Comparison of ENCODE assay signal across 1 cellular context in genomic region chrX:44675364-44676024, GRCh38.
TF ChIP-seq lines count a peak whose summit lies in the region.

No MANE protein-coding gene starts in this region.

TF ChIP-seq in HEK293, 187 proteins besides CTCF, POLR2A, EP300 and RAD21 (continued from another document):
- TF ChIP-seq ZNF280D (tag by site-specific recombination; IDR thresholded peaks at IDR 0.05) (no peak), ZNF112 (tag by site-specific recombination; IDR thresholded peaks at IDR 0.05) (no peak), ZNF488 (tag by site-specific recombination; IDR thresholded peaks at IDR 0.05) (no peak), ZSCAN16 (tag by site-specific recombination; IDR thresholded peaks at IDR 0.05) (no peak), MZF1 (tag by site-specific recombination; IDR thresholded peaks at IDR 0.05; ENCODE audit: borderline replicate concordance) (0 out of 2 replicates have a peak, but pooled peaks have one; percentile 37), REPIN1 (tag by site-specific recombination; IDR thresholded peaks at IDR 0.05; ENCODE audit: low read depth) (no peak), ZFP69B (tag by site-specific recombination; IDR thresholded peaks at IDR 0.05) (peak; percentile 71), OVOL3 (tag by site-specific recombination; IDR thresholded peaks at IDR 0.05) (no peak), ZNF521 (tag by site-specific recombination; IDR thresholded peaks at IDR 0.05) (no peak), ZNF148 (tag by site-specific recombination; IDR thresholded peaks at IDR 0.05; ENCODE audit: borderline replicate concordance) (no peak), ZNF777 (tag by site-specific recombination; IDR thresholded peaks at IDR 0.05; ENCODE audit: borderline replicate concordance) (no peak), SP2 (tag by site-specific recombination; IDR thresholded peaks at IDR 0.05) (peak; percentile 25; the same call in 1 of the 2 replicates), HOXC10 (CRISPR knock-in tag; IDR thresholded peaks at IDR 0.05) (no peak), ZNF114 (tag by site-specific recombination; IDR thresholded peaks at IDR 0.05) (no peak), ZNF660 (tag by site-specific recombination; IDR thresholded peaks at IDR 0.05) (0 out of 2 replicates have a peak, but pooled peaks have one; percentile 86), ZNF571 (tag by site-specific recombination; IDR thresholded peaks at IDR 0.05) (no peak), TRIM28 (IDR thresholded peaks at IDR 0.05; ENCODE audit: borderline replicate concordance, low read length) (peak; percentile 99), ZBTB48 (tag by site-specific recombination; IDR thresholded peaks at IDR 0.05) (no peak), ZNF544 (tag by site-specific recombination; IDR thresholded peaks at IDR 0.05) (no peak), PRDM1 (tag by site-specific recombination; IDR thresholded peaks at IDR 0.05) (peak; percentile 97), ZNF747 (tag by site-specific recombination; IDR thresholded peaks at IDR 0.05) (no peak), ZBTB7A (tag by site-specific recombination; IDR thresholded peaks at IDR 0.05; ENCODE audit: low read depth) (no peak), IKZF3 (tag by site-specific recombination; IDR thresholded peaks at IDR 0.05) (peak; percentile 86), ZNF433 (tag by site-specific recombination; IDR thresholded peaks at IDR 0.05; ENCODE audit: low read depth) (no peak), ZSCAN30 (tag by site-specific recombination; IDR thresholded peaks at IDR 0.05) (peak; percentile 70; the same call in 1 of the 2 replicates), ZNF560 (tag by site-specific recombination; IDR thresholded peaks at IDR 0.05; ENCODE audit: borderline replicate concordance) (no peak), ZNF830 (tag by site-specific recombination; IDR thresholded peaks at IDR 0.05; ENCODE audit: low read depth) (no peak), MYNN (tag by site-specific recombination; IDR thresholded peaks at IDR 0.05; ENCODE audit: borderline replicate concordance) (no peak), ZNF335 (tag by site-specific recombination; conservative IDR thresholded peaks at IDR 0.05) (no peak), ZNF707 (tag by site-specific recombination; IDR thresholded peaks at IDR 0.05) (no peak), YY2 (tag by site-specific recombination; IDR thresholded peaks at IDR 0.05) (no peak), ZNF629 (tag by site-specific recombination; IDR thresholded peaks at IDR 0.05) (peak; percentile 71; the same call in 1 of the 2 replicates), ZNF280C (tag by site-specific recombination; IDR thresholded peaks at IDR 0.05) (no peak), ZNF510 (tag by site-specific recombination; IDR thresholded peaks at IDR 0.05; ENCODE audit: insufficient replicate concordance) (no peak), ZNF239 (tag by site-specific recombination; IDR thresholded peaks at IDR 0.05) (no peak), TCF7L2 (IDR thresholded peaks at IDR 0.05; ENCODE audit: borderline replicate concordance, low read depth, low read length) (no peak), SALL2 (tag by site-specific recombination; IDR thresholded peaks at IDR 0.05; ENCODE audit: borderline replicate concordance) (no peak), ZNF529 (tag by site-specific recombination; IDR thresholded peaks at IDR 0.05; ENCODE audit: insufficient replicate concordance) (no peak)
- TF ChIP-seq, protein P1, sequence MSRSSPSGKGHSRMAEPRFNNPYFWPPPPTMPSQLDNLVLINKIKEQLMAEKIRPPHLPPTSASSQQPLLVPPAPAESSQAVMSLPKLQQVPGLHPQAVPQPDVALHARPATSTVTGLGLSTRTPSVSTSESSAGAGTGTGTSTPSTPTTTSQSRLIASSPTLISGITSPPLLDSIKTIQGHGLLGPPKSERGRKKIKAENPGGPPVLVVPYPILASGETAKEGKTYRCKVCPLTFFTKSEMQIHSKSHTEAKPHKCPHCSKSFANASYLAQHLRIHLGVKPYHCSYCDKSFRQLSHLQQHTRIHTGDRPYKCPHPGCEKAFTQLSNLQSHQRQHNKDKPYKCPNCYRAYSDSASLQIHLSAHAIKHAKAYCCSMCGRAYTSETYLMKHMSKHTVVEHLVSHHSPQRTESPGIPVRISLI (tag by site-specific recombination; IDR thresholded peaks at IDR 0.05) = peak; percentile 58; the same call in 1 of the 2 replicates
- TF ChIP-seq, protein P2, sequence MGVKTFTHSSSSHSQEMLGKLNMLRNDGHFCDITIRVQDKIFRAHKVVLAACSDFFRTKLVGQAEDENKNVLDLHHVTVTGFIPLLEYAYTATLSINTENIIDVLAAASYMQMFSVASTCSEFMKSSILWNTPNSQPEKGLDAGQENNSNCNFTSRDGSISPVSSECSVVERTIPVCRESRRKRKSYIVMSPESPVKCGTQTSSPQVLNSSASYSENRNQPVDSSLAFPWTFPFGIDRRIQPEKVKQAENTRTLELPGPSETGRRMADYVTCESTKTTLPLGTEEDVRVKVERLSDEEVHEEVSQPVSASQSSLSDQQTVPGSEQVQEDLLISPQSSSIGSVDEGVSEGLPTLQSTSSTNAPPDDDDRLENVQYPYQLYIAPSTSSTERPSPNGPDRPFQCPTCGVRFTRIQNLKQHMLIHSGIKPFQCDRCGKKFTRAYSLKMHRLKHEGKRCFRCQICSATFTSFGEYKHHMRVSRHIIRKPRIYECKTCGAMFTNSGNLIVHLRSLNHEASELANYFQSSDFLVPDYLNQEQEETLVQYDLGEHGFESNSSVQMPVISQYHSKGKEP (tag by site-specific recombination; IDR thresholded peaks at IDR 0.05) = peak; percentile 89
- TF ChIP-seq, protein P3, sequence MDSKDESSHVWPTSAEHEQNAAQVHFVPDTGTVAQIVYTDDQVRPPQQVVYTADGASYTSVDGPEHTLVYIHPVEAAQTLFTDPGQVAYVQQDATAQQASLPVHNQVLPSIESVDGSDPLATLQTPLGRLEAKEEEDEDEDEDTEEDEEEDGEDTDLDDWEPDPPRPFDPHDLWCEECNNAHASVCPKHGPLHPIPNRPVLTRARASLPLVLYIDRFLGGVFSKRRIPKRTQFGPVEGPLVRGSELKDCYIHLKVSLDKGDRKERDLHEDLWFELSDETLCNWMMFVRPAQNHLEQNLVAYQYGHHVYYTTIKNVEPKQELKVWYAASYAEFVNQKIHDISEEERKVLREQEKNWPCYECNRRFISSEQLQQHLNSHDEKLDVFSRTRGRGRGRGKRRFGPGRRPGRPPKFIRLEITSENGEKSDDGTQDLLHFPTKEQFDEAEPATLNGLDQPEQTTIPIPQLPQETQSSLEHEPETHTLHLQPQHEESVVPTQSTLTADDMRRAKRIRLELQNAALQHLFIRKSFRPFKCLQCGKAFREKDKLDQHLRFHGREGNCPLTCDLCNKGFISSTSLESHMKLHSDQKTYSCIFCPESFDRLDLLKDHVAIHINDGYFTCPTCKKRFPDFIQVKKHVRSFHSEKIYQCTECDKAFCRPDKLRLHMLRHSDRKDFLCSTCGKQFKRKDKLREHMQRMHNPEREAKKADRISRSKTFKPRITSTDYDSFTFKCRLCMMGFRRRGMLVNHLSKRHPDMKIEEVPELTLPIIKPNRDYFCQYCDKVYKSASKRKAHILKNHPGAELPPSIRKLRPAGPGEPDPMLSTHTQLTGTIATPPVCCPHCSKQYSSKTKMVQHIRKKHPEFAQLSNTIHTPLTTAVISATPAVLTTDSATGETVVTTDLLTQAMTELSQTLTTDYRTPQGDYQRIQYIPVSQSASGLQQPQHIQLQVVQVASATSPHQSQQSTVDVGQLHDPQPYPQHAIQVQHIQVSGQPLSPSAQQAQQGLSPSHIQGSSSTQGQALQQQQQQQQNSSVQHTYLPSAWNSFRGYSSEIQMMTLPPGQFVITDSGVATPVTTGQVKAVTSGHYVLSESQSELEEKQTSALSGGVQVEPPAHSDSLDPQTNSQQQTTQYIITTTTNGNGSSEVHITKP (tag by site-specific recombination; IDR thresholded peaks at IDR 0.05) = peak; percentile 82
TF ChIP-seq in HEK293: peak in this region for 48.
